1 cellular context compared by ENCODE assay signal in genomic region chr18:7897119-7897518, GRCh38.
TF ChIP-seq lines count a peak whose summit lies in the region.

No MANE protein-coding gene starts in this region.

TF ChIP-seq in GM23338, 12 proteins besides CTCF, POLR2A, EP300 and RAD21 (continued from another document):
- TF ChIP-seq ZNF462 (CRISPR knock-in tag; IDR thresholded peaks at IDR 0.05) (no peak), ZNF331 (CRISPR knock-in tag; IDR thresholded peaks at IDR 0.05; ENCODE audit: low read depth) (no peak), ETS1 (IDR thresholded peaks at IDR 0.05) (no peak), ZNF114 (CRISPR knock-in tag; IDR thresholded peaks at IDR 0.05) (no peak), STAT1 (IDR thresholded peaks at IDR 0.05; ENCODE audit: unreplicated experiment) (no peak), JUNB (IDR thresholded peaks at IDR 0.05; ENCODE audit: unreplicated experiment) (no peak), REST (IDR thresholded peaks at IDR 0.05; ENCODE audit: unreplicated experiment) (no peak), EZH2 (IDR thresholded peaks at IDR 0.05; ENCODE audit: low read depth, unreplicated experiment) (no peak)
